In genomic region chr10:122042836-122043235, GRCh38 we compare ENCODE assay signal across 24 cellular contexts. TPM values are rescaled to one million over a fixed set of nuclear protein-coding genes. Genes with fewer than 3 reads are reported as not detected.
DNase-seq lines count a peak whose midpoint lies in the region; ATAC-seq and TF ChIP-seq lines count a peak whose summit lies in the region.
"Had no signal": no experiment of that assay in that cellular context is flagged by ENCODE, and none has a peak within 500 bp of the region (broad histone marks: within the 10 kb centered on the region; RNA-seq: fewer than 3 reads in every experiment).

No MANE protein-coding gene starts in this region.

- no peaks in the 10 kb centered on the region for H3K36me3 ChIP-seq in left ventricle myocardium inferior
- H3K36me3 ChIP-seq in heart left ventricle: no peaks in the 10 kb centered on the region
- H3K36me3 ChIP-seq in muscle layer of colon (ENCODE audit: insufficient read depth, low read length): no peaks in the 10 kb centered on the region
- H3K36me3 ChIP-seq in rectal smooth muscle tissue (ENCODE audit: control insufficient read depth, insufficient read depth, low read length): no peaks in the 10 kb centered on the region
- no peaks in the 10 kb centered on the region for H3K36me3 ChIP-seq in transverse colon
- no peaks in the 10 kb centered on the region for H3K36me3 ChIP-seq in SJCRH30

- no peak overlapping the region for H3K4me3 ChIP-seq in left ventricle myocardium inferior
- H3K4me3 ChIP-seq in heart left ventricle: no peak overlapping the region
- no peak overlapping the region for H3K4me3 ChIP-seq in muscle layer of colon (ENCODE audit: low read depth in 1 of 2, low read length in 2 of 2)
- no peak overlapping the region for H3K4me3 ChIP-seq in rectal smooth muscle tissue (ENCODE audit: low read length)
- no peak overlapping the region for H3K4me3 ChIP-seq in transverse colon
- H3K4me3 ChIP-seq in SJCRH30: no peak overlapping the region

- intact Hi-C loops in left ventricle myocardium inferior (cut with micrococcal nuclease): no loop called here
- intact Hi-C loops in heart left ventricle (cut with DNase I): loop anchor here in 1 of 10 donors (10.0 kb wide), 1 partner anchor 68 kb away; the partner anchor contains the start of gene NSMCE4A
- intact Hi-C loops in transverse colon (cut with DNase I; ENCODE audit: low total_unique reads): loop anchor here (10.0 kb wide), 1 partner anchor 68 kb away; the partner anchor contains the start of gene NSMCE4A

- no peak for TF ChIP-seq EP300 in transverse colon (IDR thresholded peaks at IDR 0.05; ENCODE audit: low read depth)

- H3K9ac ChIP-seq in muscle layer of colon (ENCODE audit: low read length) (no peak overlapping the region), rectal smooth muscle tissue (ENCODE audit: low read length) (no peak overlapping the region)

- no peak for TF ChIP-seq CTCF in left ventricle myocardium inferior (IDR thresholded peaks at IDR 0.05; ENCODE audit: borderline replicate concordance)
- TF ChIP-seq CTCF in heart left ventricle (IDR thresholded peaks at IDR 0.05): no peak
- no peak for TF ChIP-seq CTCF in transverse colon (IDR thresholded peaks at IDR 0.05)

- H3K9me3 ChIP-seq in left ventricle myocardium inferior (replicated peaks): no peaks in the 10 kb centered on the region
- no peaks in the 10 kb centered on the region for H3K9me3 ChIP-seq in heart left ventricle
- no peaks in the 10 kb centered on the region for H3K9me3 ChIP-seq in muscle layer of colon (ENCODE audit: low read length)
- H3K9me3 ChIP-seq in transverse colon: no peaks in the 10 kb centered on the region
- no peaks in the 10 kb centered on the region for H3K9me3 ChIP-seq in SJCRH30 (replicated peaks)

- H3K27ac ChIP-seq in left ventricle myocardium inferior (replicated peaks): peak overlapping the region; percentile 74
- peak overlapping the region in 5 of 12 donors; percentile 15 to 88 (median 63) for H3K27ac ChIP-seq in heart left ventricle
- H3K27ac ChIP-seq in muscle layer of colon (ENCODE audit: low read depth, low read length): peak overlapping the region; percentile 87
- H3K27ac ChIP-seq in rectal smooth muscle tissue (ENCODE audit: low read depth, low read length): peak overlapping the region; percentile 91
- peak overlapping the region in 3 of 4 donors; percentile 21 to 80 (median 26) for H3K27ac ChIP-seq in transverse colon
- H3K27ac ChIP-seq in SJCRH30: no peak overlapping the region

- ATAC-seq in heart left ventricle: no peak
- ATAC-seq: HCT116 had no signal

- TF ChIP-seq POLR2A in heart left ventricle (IDR thresholded peaks at IDR 0.05) (no peak), transverse colon (IDR thresholded peaks at IDR 0.05) (no peak)

- DNase-seq in left ventricle myocardium inferior (no peak), heart left ventricle (no peak), transverse colon (no peak), DMS79 (lab: John Stamatoyannopoulos, UW) (no peak), SJCRH30 (no peak), DMS79 treated with DMSO at 0.1 percent for 48 hours (lab: John Stamatoyannopoulos, UW) (no peak)
- DNase-seq: 8988T; C1 segment of cervical spinal cord; Calu3; CD8-positive, alpha-beta memory T cell; DMS153; GF-D8; GOT3; MV-4-11; NCI-H1694 treated with DMSO at 0.1 percent for 48 hours; NCI-H2081 treated with DMSO at 0.1 percent for 48 hours; NCI-H2171 treated with DMSO at 0.1 percent for 48 hours; NCI-H526 treated with DMSO at 0.1 percent for 48 hours; OCI-M1; Right ventricle myocardium superior had no signal

- H3K27me3 ChIP-seq in left ventricle myocardium inferior (ENCODE audit: low read depth) (peaks cover 15% of the 10 kb centered on the region), heart left ventricle (no peaks in the 10 kb centered on the region), muscle layer of colon (ENCODE audit: control insufficient read depth in 1 of 2, insufficient read depth in 2 of 2, low read length in 2 of 2) (no peaks in the 10 kb centered on the region), rectal smooth muscle tissue (ENCODE audit: control insufficient read depth, insufficient read depth, low read length) (no peaks in the 10 kb centered on the region), transverse colon (no peaks in the 10 kb centered on the region), SJCRH30 (no peaks in the 10 kb centered on the region; the same call in 1 of the 2 replicates)

- WGBS in heart left ventricle, 4 donors: 70 to 92% (median 79%) methylated on average over 1 of the region's 1 CpG
- 83 to 91% methylated on average over 1 of the region's 1 CpG for WGBS in transverse colon (ENCODE audit: low coverage in 1 of 2), 2 donors

- in situ Hi-C loops in transverse colon (cut with MboI; ENCODE audit: low pct_ligation_motif_present in 1 of 4, low pct_unique_long_range_greater_than_20kb in 1 of 4, low sequenced_read_pairs in 3 of 4): no loop called here

- H3K4me1 ChIP-seq in left ventricle myocardium inferior (peaks cover 61% of the 10 kb centered on the region), heart left ventricle (peaks cover 0 to 58% (median 21%) of the 10 kb centered on the region in 12 donors), muscle layer of colon (ENCODE audit: insufficient read depth, low read length) (peaks cover 42% of the 10 kb centered on the region), rectal smooth muscle tissue (ENCODE audit: control insufficient read depth, insufficient read depth, low read length) (peaks cover 19% of the 10 kb centered on the region), transverse colon (peaks cover 5 to 22% (median 15%) of the 10 kb centered on the region in 4 donors), SJCRH30 (peaks cover 7% of the 10 kb centered on the region)

RNA-seq across cellular contexts. Expression of gene TACC2, which starts 53.9 kb away (rescaled TPM):
- total RNA-seq in left ventricle myocardium inferior: 400 TPM
- total RNA-seq in heart left ventricle: 100 to 1,000 TPM; 225 to 456 (median 334) TPM
- polyA plus RNA-seq in heart left ventricle: 100 to 1,000 TPM in 1 of 2 donors, 10 to 100 TPM in 1; 96.7 to 239 TPM
- 100 to 1,000 TPM in 2 of 4 donors, 10 to 100 TPM in 2; 65.9 to 178 (median 101) TPM for total RNA-seq in transverse colon
- 25.9 and 30.5 TPM in 2 replicates for total RNA-seq in SJCRH30 (2014; rRNA removed; shearing (Covaris generic))
- total RNA-seq: CD8-positive, alpha-beta memory T cell had no signal
- polyA plus RNA-seq: CD8-positive, alpha-beta memory T cell; IgD-negative memory B cell had no signal
